Comparison of ENCODE assay signal across 1 cellular context in genomic region chr14:31253746-31254471, GRCh38.
TF ChIP-seq lines count a peak whose summit lies in the region.

No MANE protein-coding gene starts in this region.

TF ChIP-seq in HepG2, 621 proteins besides CTCF, POLR2A, EP300 and RAD21 (continued from another document):
- no peak for TF ChIP-seq ZNF326 (CRISPR knock-in tag; IDR thresholded peaks at IDR 0.05; ENCODE audit: borderline replicate concordance)
- no peak for TF ChIP-seq ZBTB49 (CRISPR knock-in tag; IDR thresholded peaks at IDR 0.05; ENCODE audit: borderline replicate concordance)
- 0 out of 2 replicates have a peak, but pooled peaks have one; percentile 42 for TF ChIP-seq MXD3 (CRISPR knock-in tag; IDR thresholded peaks at IDR 0.05)
- 0 out of 2 replicates have a peak, but pooled peaks have one; percentile 58 for TF ChIP-seq NFE2L1 (CRISPR knock-in tag; IDR thresholded peaks at IDR 0.05; ENCODE audit: borderline replicate concordance)
- no peak for TF ChIP-seq GPBP1L1 (CRISPR knock-in tag; IDR thresholded peaks at IDR 0.05)
- no peak for TF ChIP-seq ZKSCAN1 (IDR thresholded peaks at IDR 0.05; ENCODE audit: low read length)
- no peak for TF ChIP-seq CSRNP1 (CRISPR knock-in tag; IDR thresholded peaks at IDR 0.05)
- TF ChIP-seq ZNF574 (CRISPR knock-in tag; IDR thresholded peaks at IDR 0.05): no peak
- TF ChIP-seq ASH2L (IDR thresholded peaks at IDR 0.05; ENCODE audit: insufficient read length, low read depth, low read length): no peak
- no peak for TF ChIP-seq ZNF691 (CRISPR knock-in tag; IDR thresholded peaks at IDR 0.05; ENCODE audit: borderline replicate concordance, low read depth)
- TF ChIP-seq DZIP1 (CRISPR knock-in tag; IDR thresholded peaks at IDR 0.05): 0 out of 2 replicates have a peak, but pooled peaks have one; percentile 63
